In the genomic region with DNA sequence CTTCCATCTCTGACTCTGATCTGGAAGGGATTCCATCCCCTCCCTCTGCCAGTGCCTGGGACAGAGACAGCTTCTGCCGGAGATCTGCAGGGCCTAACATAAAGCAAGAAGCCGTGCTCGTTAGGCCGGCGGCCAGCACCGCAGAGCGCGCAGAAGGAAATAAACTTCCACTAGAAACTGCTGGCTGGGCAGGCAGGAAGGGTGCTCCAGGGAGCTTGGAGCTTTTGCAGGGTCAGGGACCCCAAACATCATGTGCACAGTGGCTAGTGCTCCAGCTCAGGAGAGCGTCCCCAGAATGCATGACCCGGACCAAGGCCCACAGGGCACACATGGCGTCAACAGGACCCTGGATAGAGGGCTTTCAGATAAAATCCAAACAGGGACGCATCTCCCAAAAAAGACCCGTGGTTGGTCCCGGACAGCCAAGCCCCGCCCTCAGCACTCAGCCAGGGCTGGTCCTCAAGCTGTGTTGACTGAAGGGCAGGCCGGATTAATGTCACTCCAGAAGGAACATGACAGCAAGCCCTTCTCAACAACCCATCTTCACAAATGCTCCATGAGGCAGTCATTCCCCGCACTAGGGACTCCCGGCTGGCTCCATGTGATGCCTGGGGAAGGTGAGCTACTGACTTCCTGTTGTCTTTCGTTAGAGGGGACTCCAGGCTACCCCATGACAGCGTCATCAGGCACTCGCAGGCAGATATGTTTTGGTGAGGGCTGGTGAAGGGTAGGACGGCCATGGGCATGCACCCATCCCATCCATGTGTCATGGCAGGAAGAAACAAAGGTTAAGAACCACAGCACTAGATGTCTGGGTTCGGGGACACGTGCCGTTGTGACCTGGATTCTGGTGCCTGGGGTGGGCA, we compare ENCODE assay signal across 14 cellular contexts.
A peak's percentile ranks its signal among the peaks of the same experiment; 100 is the strongest.
DNase-seq lines count a peak whose midpoint lies in the region; ATAC-seq, FAIRE-seq and TF ChIP-seq lines count a peak whose summit lies in the region.
"Had no signal": no experiment of that assay in that cellular context is flagged by ENCODE, and none has a peak within 500 bp of the region (broad histone marks: within the 10 kb centered on the region; RNA-seq: fewer than 3 reads in every experiment).

No MANE protein-coding gene starts in this region.

- H3K4me1 ChIP-seq in HepG2 (ENCODE audit: insufficient read depth, low read length) (peaks cover 58% of the 10 kb centered on the region), stomach smooth muscle (ENCODE audit: control insufficient read depth, insufficient read depth, low read length) (peaks cover 70% of the 10 kb centered on the region), HAP-1 (no peaks in the 10 kb centered on the region)

- H3K9me3 ChIP-seq in HepG2 (ENCODE audit: low read length) (no peaks in the 10 kb centered on the region), stomach smooth muscle (ENCODE audit: control insufficient read depth in 2 of 2, low read length in 2 of 2) (peaks cover 0 to 7% of the 10 kb centered on the region in 2 donors), HAP-1 (no peaks in the 10 kb centered on the region)
- H3K9me3 ChIP-seq: MG63 had no signal

- 83% methylated on average over 8 of the region's 25 CpGs for WGBS in HepG2 (ENCODE audit: low lambda C conversion rate)

- no peak for TF ChIP-seq EP300 in HepG2 (IDR thresholded peaks at IDR 0.05; ENCODE audit: low read depth in 2 of 2, low read length in 2 of 2)
- no peak for TF ChIP-seq EP300 in HepG2 (CRISPR knock-in tag; IDR thresholded peaks at IDR 0.05; ENCODE audit: borderline replicate concordance)

- TF ChIP-seq CTCF in HepG2 (CRISPR knock-in tag; IDR thresholded peaks at IDR 0.05): no peak

- H2AFZ ChIP-seq in HepG2 (ENCODE audit: low read length): no peak overlapping the region

- DNase-seq in DMS 273 (lab: John Stamatoyannopoulos, UW; ENCODE audit: unreplicated experiment): peak; percentile 21
- no peak for DNase-seq in DMS 273 treated with DMSO at 0.1 percent for 48 hours (lab: John Stamatoyannopoulos, UW)
- no peak for DNase-seq in HepG2 (ENCODE audit: low spot score)
- DNase-seq in NCI-H146 treated with DMSO at 0.1 percent for 48 hours (lab: John Stamatoyannopoulos, UW; ENCODE audit: unreplicated experiment): no peak
- no peak for DNase-seq in HAP-1 (ENCODE audit: low spot score in 2 of 2)
- DNase-seq: activated gamma-delta T cell; glutamatergic neuron; MG63; NCI-H2029; NK-92 treated with Interleukin-12 subunit alpha and Interleukin-12 subunit beta, amount 100 ng/mL, for 24 hours had no signal

- no peak for ATAC-seq in HepG2
- no peak for ATAC-seq in HG02623 (IDR thresholded peaks at IDR 0.05; ENCODE audit: unreplicated experiment)

- in situ Hi-C loops in HepG2 (cut with HindIII; ENCODE audit: extremely low pct_ligation_motif_present, low pct_unique_long_range_greater_than_20kb): loop anchor here (10.0 kb wide), 1 partner anchor 214 kb away; no protein-coding TSS in a partner anchor
- in situ Hi-C loops in HAP-1 (cut with MboI; ENCODE audit: low sequenced_read_pairs): no loop called here

- H3K9ac ChIP-seq in HepG2 (ENCODE audit: insufficient read depth, low read depth, low read length): peak overlapping the region; percentile 14; the same call in 1 of the 2 replicates
- H3K9ac ChIP-seq in stomach smooth muscle (ENCODE audit: low read length in 2 of 2): peak overlapping the region in 1 of 2 donors; percentile 51

- no peak for TF ChIP-seq POLR2A in HepG2 (IDR thresholded peaks at IDR 0.05; ENCODE audit: insufficient read depth in 1 of 2, low read depth in 2 of 2, low read length in 2 of 2)

- POLR2A ChIA-PET in HepG2 (lab: Yijun Ruan, JAX): interaction anchor here (2.7 kb wide), 1 partner anchor 17 kb away, joined by 13 read pairs; no protein-coding TSS in a partner anchor

- H3K4me3 ChIP-seq in HepG2 (replicated peaks in 1 of 3; ENCODE audit: insufficient read depth in 1 of 3, low read depth in 2 of 3, low read length in 3 of 3) (peak overlapping the region in 1 of 3 experiments; percentile 48; a peak in 1 of 6 replicates), stomach smooth muscle (ENCODE audit: low read length in 2 of 2) (peak overlapping the region in 1 of 2 donors; percentile 35), HAP-1 (no peak overlapping the region)
- H3K4me3 ChIP-seq: MG63 had no signal

- intact Hi-C loops in HepG2 (cut with micrococcal nuclease; ENCODE audit: unreplicated experiment): loop anchor here (2.0 kb wide), 1 partner anchor 218 kb away; no protein-coding TSS in a partner anchor

- no peaks in the 10 kb centered on the region for H3K79me2 ChIP-seq in HepG2 (ENCODE audit: insufficient read depth, low read length)

- no TSS peak for BruUV-seq in HepG2 (replicated peaks; lab: Mats Ljungman, UMichigan)

- FAIRE-seq in HepG2 (lab: Jason Lieb, UNC): no peak

- H4K20me1 ChIP-seq in HepG2 (ENCODE audit: insufficient read depth, low read length): no peaks in the 10 kb centered on the region

- TF ChIP-seq RAD21 in HepG2 (CRISPR knock-in tag; IDR thresholded peaks at IDR 0.05): no peak

- H3K4me2 ChIP-seq in HepG2 (ENCODE audit: low read depth, low read length): peak overlapping the region; percentile 73

- H3K27me3 ChIP-seq in HepG2 (ENCODE audit: control insufficient read depth in 1 of 2, insufficient read depth in 2 of 2, low read length in 2 of 2) (peaks cover 3 to 5% of the 10 kb centered on the region in 2 experiments; a peak in 1 of 5 replicates), stomach smooth muscle (ENCODE audit: control insufficient read depth in 1 of 2, insufficient read depth in 2 of 2, low read length in 2 of 2) (no peaks in the 10 kb centered on the region), HAP-1 (ENCODE audit: low read depth) (no peaks in the 10 kb centered on the region)
- H3K27me3 ChIP-seq: MG63 had no signal

- H3K27ac ChIP-seq in angular gyrus (ENCODE audit: low read depth, low read length): peak overlapping the region; percentile 8
- no peak overlapping the region for H3K27ac ChIP-seq in HepG2 (ENCODE audit: extremely low read length, insufficient read depth, low read length)
- peak overlapping the region; percentile 90 for H3K27ac ChIP-seq in stomach smooth muscle (ENCODE audit: low read length)
- H3K27ac ChIP-seq: 22Rv1 had no signal

- CTCF ChIA-PET in HepG2 (lab: Yijun Ruan, JAX; ENCODE audit: low intra/inter-chr PET ratio, low total read pairs): interaction anchor here (0.8 to 3.9 kb wide), 2 partner anchors 119 to 217 kb away, joined by 3 to 54 read pairs; no protein-coding TSS in a partner anchor

- H3K36me3 ChIP-seq in HepG2 (replicated peaks in 1 of 2; ENCODE audit: control insufficient read depth in 1 of 2, insufficient read depth in 2 of 2, low read length in 2 of 2) (no peaks in the 10 kb centered on the region), stomach smooth muscle (ENCODE audit: control insufficient read depth in 2 of 2, insufficient read depth in 2 of 2, low read length in 2 of 2) (no peaks in the 10 kb centered on the region), HAP-1 (replicated peaks) (no peaks in the 10 kb centered on the region)
- H3K36me3 ChIP-seq: MG63 had no signal

TF ChIP-seq in HepG2, 621 proteins besides CTCF, POLR2A, EP300 and RAD21:
- TF ChIP-seq, protein P1, sequence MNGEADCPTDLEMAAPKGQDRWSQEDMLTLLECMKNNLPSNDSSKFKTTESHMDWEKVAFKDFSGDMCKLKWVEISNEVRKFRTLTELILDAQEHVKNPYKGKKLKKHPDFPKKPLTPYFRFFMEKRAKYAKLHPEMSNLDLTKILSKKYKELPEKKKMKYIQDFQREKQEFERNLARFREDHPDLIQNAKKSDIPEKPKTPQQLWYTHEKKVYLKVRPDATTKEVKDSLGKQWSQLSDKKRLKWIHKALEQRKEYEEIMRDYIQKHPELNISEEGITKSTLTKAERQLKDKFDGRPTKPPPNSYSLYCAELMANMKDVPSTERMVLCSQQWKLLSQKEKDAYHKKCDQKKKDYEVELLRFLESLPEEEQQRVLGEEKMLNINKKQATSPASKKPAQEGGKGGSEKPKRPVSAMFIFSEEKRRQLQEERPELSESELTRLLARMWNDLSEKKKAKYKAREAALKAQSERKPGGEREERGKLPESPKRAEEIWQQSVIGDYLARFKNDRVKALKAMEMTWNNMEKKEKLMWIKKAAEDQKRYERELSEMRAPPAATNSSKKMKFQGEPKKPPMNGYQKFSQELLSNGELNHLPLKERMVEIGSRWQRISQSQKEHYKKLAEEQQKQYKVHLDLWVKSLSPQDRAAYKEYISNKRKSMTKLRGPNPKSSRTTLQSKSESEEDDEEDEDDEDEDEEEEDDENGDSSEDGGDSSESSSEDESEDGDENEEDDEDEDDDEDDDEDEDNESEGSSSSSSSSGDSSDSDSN (CRISPR knock-in tag; IDR thresholded peaks at IDR 0.05): peak; percentile 4; the same call in 1 of the 2 replicates
- TF ChIP-seq HOXA5 (CRISPR knock-in tag; IDR thresholded peaks at IDR 0.05) (no peak), PHF8 (CRISPR knock-in tag; IDR thresholded peaks at IDR 0.05) (0 out of 2 replicates have a peak, but pooled peaks have one; percentile 6)
TF ChIP-seq in HepG2: peak in this region for 2.
